8 cellular contexts compared by ENCODE assay signal in genomic region chr9:133149130-133150015, GRCh38. TPM values are rescaled to one million over a fixed set of nuclear protein-coding genes. Genes with fewer than 3 reads are reported as not detected.
A peak's percentile ranks its signal among the peaks of the same experiment; 100 is the strongest.
DNase-seq lines count a peak whose midpoint lies in the region; ATAC-seq and TF ChIP-seq lines count a peak whose summit lies in the region.

No MANE protein-coding gene starts in this region.

- ATAC-seq in GM21825 (IDR thresholded peaks at IDR 0.05; ENCODE audit: unreplicated experiment) (peak; percentile 60), foreskin keratinocyte (peak; percentile 65)

- H3K4me1 ChIP-seq in KMS-11 (ENCODE audit: low read depth, poor library complexity, severe bottlenecking) (peaks cover 34% of the 10 kb centered on the region), foreskin keratinocyte (no peaks in the 10 kb centered on the region), neuron (ENCODE audit: insufficient read depth, low read length) (peaks cover 36% of the 10 kb centered on the region)

- H3K4me2 ChIP-seq in KMS-11, result peak overlapping the region; percentile 87

- H3K4me3 ChIP-seq in KMS-11 (IDR thresholded peaks at IDR 0.05; ENCODE audit: insufficient read depth, low read depth, low read length) (no peak overlapping the region), neuron (ENCODE audit: low read length) (peak overlapping the region; percentile 66)

- peak overlapping the region; percentile 85 for H3K27ac ChIP-seq in KMS-11
- peak overlapping the region; percentile 94 for H3K27ac ChIP-seq in RWPE1
- H3K27ac ChIP-seq in foreskin keratinocyte, result no peak overlapping the region

- H2AFZ ChIP-seq in KMS-11 (ENCODE audit: low read depth) (peak overlapping the region; percentile 85), neuron (ENCODE audit: low read depth, low read length) (peak overlapping the region; percentile 52)

- in situ Hi-C loops in G401 (cut with HindIII; ENCODE audit: low sequenced_read_pairs), result no loop called here

- CTCF ChIA-PET in RWPE1 (lab: Yijun Ruan, JAX), result interaction anchor here (0.5 to 1.9 kb wide), 9 partner anchors 12 to 412 kb away, joined by 3 to 9 read pairs (median 3); partner anchors contain the start of gene GFI1B

- TF ChIP-seq CTCF in KMS-11 (conservative IDR thresholded peaks at IDR 0.05; ENCODE audit: low read depth, low read length), result no peak
- peak; percentile 61 for TF ChIP-seq CTCF in RWPE1 (conservative IDR thresholded peaks at IDR 0.05; ENCODE audit: low read depth)
- peak; percentile 52 for TF ChIP-seq CTCF in foreskin keratinocyte (conservative IDR thresholded peaks at IDR 0.05)

- H3K9ac ChIP-seq in KMS-11, result peak overlapping the region; percentile 88

- H3K9me3 ChIP-seq in neuron (ENCODE audit: low read length), result no peaks in the 10 kb centered on the region

- H3K36me3 ChIP-seq in KMS-11 (ENCODE audit: insufficient read depth) (no peaks in the 10 kb centered on the region), neuron (ENCODE audit: insufficient read depth, low read length) (no peaks in the 10 kb centered on the region)

- peaks cover 30% of the 10 kb centered on the region for H3K79me2 ChIP-seq in KMS-11 (ENCODE audit: insufficient read depth, low read depth)

- POLR2A ChIA-PET in RWPE1 (lab: Yijun Ruan, JAX; ENCODE audit: low non-redundant PET), result interaction anchor here (1.1 to 1.5 kb wide), 5 partner anchors 14 to 119 kb away, joined by 3 to 6 read pairs (median 4); partner anchors contain the start of gene GTF3C5

- 0 out of 2 replicates have a peak, but pooled peaks cover 2% of the 10 kb centered on the region for H3K27me3 ChIP-seq in KMS-11 (ENCODE audit: insufficient read depth, low read depth)
- no peaks in the 10 kb centered on the region for H3K27me3 ChIP-seq in foreskin keratinocyte
- no peaks in the 10 kb centered on the region for H3K27me3 ChIP-seq in neuron (ENCODE audit: insufficient read depth, low read length)

- H4K20me1 ChIP-seq in KMS-11 (ENCODE audit: insufficient read depth), result no peaks in the 10 kb centered on the region

- DNase-seq in G401 (ENCODE audit: low spot score) (peak; percentile 92), RWPE1 (ENCODE audit: low spot score) (peak; percentile 98), activated gamma-delta T cell (lab: John Stamatoyannopoulos, UW) (peak; percentile 74), foreskin keratinocyte (peak; percentile 64 to 78), superior temporal gyrus (ENCODE audit: extremely low spot score) (peak; percentile 88)

RNA-seq across cellular contexts. Expression of gene GBGT1, which starts 14.3 kb away (rescaled TPM):
- total RNA-seq in G401 (2014; rRNA removed; shearing (Covaris generic)), result not detected in 2 replicates
- total RNA-seq in foreskin keratinocyte, result 1.7 and 3.0 TPM in 2 replicates
- polyA plus RNA-seq in foreskin keratinocyte, result 1.5 and 3.0 TPM in 2 replicates

RNA-seq across cellular contexts. Expression of gene RALGDS, which starts 28.3 kb away (rescaled TPM):
- total RNA-seq in G401 (2014; rRNA removed; shearing (Covaris generic)), result 21.7 and 29.8 TPM in 2 replicates
- total RNA-seq in foreskin keratinocyte, result 15.9 and 18.0 TPM in 2 replicates
- 11.9 and 12.7 TPM in 2 replicates for polyA plus RNA-seq in foreskin keratinocyte

RNA-seq across cellular contexts. Expression of gene OBP2B, which starts 59.7 kb away (rescaled TPM):
- not detected in 2 replicates for total RNA-seq in G401 (2014; rRNA removed; shearing (Covaris generic))
- total RNA-seq in foreskin keratinocyte, result not detected in 2 replicates
- not detected in 2 replicates for polyA plus RNA-seq in foreskin keratinocyte
